ENCODE assay signal across 13 cellular contexts in the genomic region with DNA sequence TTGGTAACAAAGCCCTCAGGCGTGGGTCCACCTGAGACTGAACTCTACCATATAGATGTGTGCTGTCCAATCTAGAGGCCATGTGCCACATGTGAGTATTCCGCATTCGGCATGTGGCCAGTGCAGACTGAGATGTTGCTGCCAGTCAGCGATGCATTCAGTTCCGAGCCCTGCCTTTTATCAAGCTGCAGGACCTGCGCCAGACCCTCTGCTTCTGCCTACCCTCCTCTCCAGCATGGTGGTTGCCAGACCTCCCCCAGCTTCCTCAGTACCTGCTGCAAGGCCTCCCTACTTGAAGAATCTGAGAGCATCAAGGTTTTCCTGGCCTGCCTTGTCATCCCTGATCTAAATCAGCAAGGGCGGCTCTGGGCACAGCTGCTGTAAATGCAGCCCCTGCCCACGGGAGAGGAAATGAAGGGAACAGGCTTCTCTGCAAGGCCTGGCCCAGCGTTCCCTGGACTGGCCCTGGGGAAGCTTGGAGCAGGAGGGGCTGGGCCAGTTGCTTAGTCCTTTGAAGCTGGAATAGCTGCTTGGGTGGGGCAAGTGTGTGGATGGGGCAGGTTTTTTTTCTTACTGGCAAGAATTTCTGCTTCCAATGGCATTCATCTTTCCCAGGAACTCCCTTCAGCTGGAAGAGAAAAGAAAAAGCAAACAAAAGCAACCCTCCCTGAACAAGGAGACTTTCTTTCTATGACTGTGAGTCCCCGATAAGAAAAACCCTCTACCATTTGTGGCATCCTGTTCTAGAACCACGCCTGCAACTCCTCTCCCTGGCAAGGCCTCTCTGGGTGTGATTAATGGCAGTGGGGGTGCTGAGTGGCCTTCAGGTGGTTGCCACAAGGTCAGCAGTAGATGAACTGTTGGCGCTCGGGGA.
DNase-seq lines count a peak whose midpoint lies in the region; ATAC-seq, FAIRE-seq and TF ChIP-seq lines count a peak whose summit lies in the region.
"Had no signal": no experiment of that assay in that cellular context is flagged by ENCODE, and none has a peak within 500 bp of the region (broad histone marks: within the 10 kb centered on the region; RNA-seq: fewer than 3 reads in every experiment).

No MANE protein-coding gene starts in this region.

- no peak overlapping the region for H3K4me3 ChIP-seq in HepG2 (replicated peaks in 1 of 3; ENCODE audit: insufficient read depth in 1 of 3, low read depth in 2 of 3, low read length in 3 of 3)
- no peak overlapping the region for H3K4me3 ChIP-seq in right lobe of liver
- no peak overlapping the region for H3K4me3 ChIP-seq in astrocyte of the spinal cord (ENCODE audit: low read depth, low read length)
- no peak overlapping the region for H3K4me3 ChIP-seq in left lung
- H3K4me3 ChIP-seq in osteoblast (ENCODE audit: insufficient read depth, low read length), result no peak overlapping the region

- H3K27ac ChIP-seq in HepG2 (ENCODE audit: extremely low read length, insufficient read depth, low read length), result no peak overlapping the region
- no peak overlapping the region for H3K27ac ChIP-seq in right lobe of liver
- H3K27ac ChIP-seq in left lung, result peak overlapping the region; percentile 10 to 44
- no peak overlapping the region for H3K27ac ChIP-seq in osteoblast (ENCODE audit: low read depth, low read length)

- no TSS peak for BruUV-seq in HepG2 (replicated peaks; lab: Mats Ljungman, UMichigan)

- POLR2A ChIA-PET in HepG2 (lab: Yijun Ruan, JAX), result no interaction called here

- CTCF ChIA-PET in HepG2 (lab: Yijun Ruan, JAX; ENCODE audit: low intra/inter-chr PET ratio, low total read pairs), result no interaction called here

- H3K27me3 ChIP-seq in HepG2 (ENCODE audit: control insufficient read depth in 1 of 2, insufficient read depth in 2 of 2, low read length in 2 of 2) (no peaks in the 10 kb centered on the region), right lobe of liver (no peaks in the 10 kb centered on the region), left lung (no peaks in the 10 kb centered on the region), osteoblast (ENCODE audit: insufficient read depth, low read length) (no peaks in the 10 kb centered on the region)

- H2AFZ ChIP-seq in HepG2 (ENCODE audit: low read length), result no peak overlapping the region
- no peak overlapping the region for H2AFZ ChIP-seq in osteoblast (ENCODE audit: low read length)

- TF ChIP-seq EP300 in HepG2 (IDR thresholded peaks at IDR 0.05; ENCODE audit: low read depth in 2 of 2, low read length in 2 of 2), result no peak
- TF ChIP-seq EP300 in HepG2 (CRISPR knock-in tag; IDR thresholded peaks at IDR 0.05; ENCODE audit: borderline replicate concordance), result no peak

- H3K9ac ChIP-seq in HepG2 (ENCODE audit: insufficient read depth, low read depth, low read length), result no peak overlapping the region

- ATAC-seq in HepG2 (no peak; the same call in 1 of the 3 replicates), right lobe of liver (no peak), left lung (peak; percentile 80)

- FAIRE-seq in HepG2 (lab: Jason Lieb, UNC), result no peak
- FAIRE-seq: RCC 7860 had no signal

- no peak for TF ChIP-seq RAD21 in HepG2 (CRISPR knock-in tag; IDR thresholded peaks at IDR 0.05)

- peaks cover 9% of the 10 kb centered on the region for H3K4me1 ChIP-seq in HepG2 (ENCODE audit: insufficient read depth, low read length)
- H3K4me1 ChIP-seq in right lobe of liver, result no peaks in the 10 kb centered on the region
- H3K4me1 ChIP-seq in left lung, result peaks cover 3 to 7% of the 10 kb centered on the region in 2 donors
- H3K4me1 ChIP-seq in osteoblast (ENCODE audit: insufficient read depth, low read length), result peaks cover 4% of the 10 kb centered on the region

- TF ChIP-seq POLR2A in HepG2 (IDR thresholded peaks at IDR 0.05; ENCODE audit: insufficient read depth in 1 of 2, low read depth in 2 of 2, low read length in 2 of 2) (no peak), right lobe of liver (IDR thresholded peaks at IDR 0.05) (no peak)

- intact Hi-C loops in HepG2 (cut with micrococcal nuclease; ENCODE audit: unreplicated experiment) (no loop called here), right lobe of liver (cut with DNase I) (no loop called here), left lung (cut with DNase I) (no loop called here)

- H3K4me2 ChIP-seq in HepG2 (ENCODE audit: low read depth, low read length) (no peak overlapping the region; the same call in 1 of the 2 replicates), osteoblast (ENCODE audit: insufficient read depth, low read length) (no peak overlapping the region)

- H3K9me3 ChIP-seq in HepG2 (ENCODE audit: low read length) (no peaks in the 10 kb centered on the region), right lobe of liver (no peaks in the 10 kb centered on the region), left lung (no peaks in the 10 kb centered on the region), osteoblast (ENCODE audit: low read depth, low read length) (no peaks in the 10 kb centered on the region)

- no peaks in the 10 kb centered on the region for H3K36me3 ChIP-seq in HepG2 (replicated peaks in 1 of 2; ENCODE audit: control insufficient read depth in 1 of 2, insufficient read depth in 2 of 2, low read length in 2 of 2)
- H3K36me3 ChIP-seq in right lobe of liver, result no peaks in the 10 kb centered on the region
- H3K36me3 ChIP-seq in left lung, result no peaks in the 10 kb centered on the region
- no peaks in the 10 kb centered on the region for H3K36me3 ChIP-seq in osteoblast (ENCODE audit: insufficient read depth, low read length)

- no peak for TF ChIP-seq CTCF in HepG2 (CRISPR knock-in tag; IDR thresholded peaks at IDR 0.05)
- no peak for TF ChIP-seq CTCF in right lobe of liver (IDR thresholded peaks at IDR 0.05)
- no peak for TF ChIP-seq CTCF in astrocyte of the spinal cord (IDR thresholded peaks at IDR 0.05; ENCODE audit: low read depth, low read length)
- TF ChIP-seq CTCF in left lung (IDR thresholded peaks at IDR 0.05), result no peak
- no peak for TF ChIP-seq CTCF in osteoblast (IDR thresholded peaks at IDR 0.05; ENCODE audit: extremely low read depth, low read depth, low read length)

- H4K20me1 ChIP-seq in HepG2 (ENCODE audit: insufficient read depth, low read length) (no peaks in the 10 kb centered on the region), osteoblast (ENCODE audit: insufficient read depth, low read length) (no peaks in the 10 kb centered on the region)

- no peaks in the 10 kb centered on the region for H3K79me2 ChIP-seq in HepG2 (ENCODE audit: insufficient read depth, low read length)
- no peaks in the 10 kb centered on the region for H3K79me2 ChIP-seq in osteoblast (ENCODE audit: insufficient read depth, low read length)

- in situ Hi-C loops in HepG2 (cut with HindIII; ENCODE audit: extremely low pct_ligation_motif_present, low pct_unique_long_range_greater_than_20kb), result no loop called here
- in situ Hi-C loops in astrocyte of the spinal cord (cut with HindIII; ENCODE audit: low sequenced_read_pairs), result no loop called here

- DNase-seq in HepG2 (ENCODE audit: low spot score) (no peak), right lobe of liver (no peak), astrocyte of the spinal cord (ENCODE audit: low read depth, low spot score) (peak; percentile 11), left lung (peak in 1 of 2 donors; percentile 46), NCI-H2171 treated with DMSO at 0.1 percent for 48 hours (lab: John Stamatoyannopoulos, UW) (no peak), osteoblast (ENCODE audit: insufficient read length, low spot score, missing footprints) (no peak), NCI-H2171 (lab: John Stamatoyannopoulos, UW) (no peak)
- no peak for DNase-seq in effector CD8-positive, alpha-beta T cell (lab: John Stamatoyannopoulos, UW)
- DNase-seq: activated CD4-positive, alpha-beta T cell treated with anti-CD3 and anti-CD28 coated beads for 1 hour; activated naive CD4-positive, alpha-beta T cell treated with Interleukin-2 at 50 U/mL for 16 hours; NCI-H2029 treated with DMSO at 0.1 percent for 48 hours; stimulated activated CD4-positive, alpha-beta T cell treated with anti-CD3 and anti-CD28 coated beads, Interleukin-4, amount 100 ng/mL, for 1 hour had no signal

- WGBS in HepG2 (ENCODE audit: low lambda C conversion rate), result 39% methylated on average over 10 of the region's 13 CpGs
- WGBS in right lobe of liver (ENCODE audit: insufficient coverage, low coverage, low lambda C conversion rate, missing lambda C conversion rate), result 71% methylated on average over 8 of the region's 13 CpGs

TF ChIP-seq in HepG2, 621 proteins besides CTCF, POLR2A, EP300 and RAD21:
- no peak for TF ChIP-seq KMT2A (CRISPR knock-in tag; IDR thresholded peaks at IDR 0.05)
- peak; percentile 91 for TF ChIP-seq MNT (IDR thresholded peaks at IDR 0.05)
- TF ChIP-seq MIXL1 (CRISPR knock-in tag; IDR thresholded peaks at IDR 0.05), result no peak

Comparison
In these comparisons a context has a peak if more than half of its experiments do, and no peak if none do; other contexts are left out.
1. H3K27ac ChIP-seq: peak in left lung (2 of 2); none in HepG2 (single experiment), right lobe of liver (0 of 3) and osteoblast (single experiment).